Comparison of ENCODE assay signal across 11 cellular contexts in genomic region chr1:67261646-67262045, GRCh38. TPM values are rescaled to one million over a fixed set of nuclear protein-coding genes. Genes with fewer than 3 reads are reported as not detected.
DNase-seq lines count a peak whose midpoint lies in the region; ATAC-seq and TF ChIP-seq lines count a peak whose summit lies in the region.
"Had no signal": no experiment of that assay in that cellular context is flagged by ENCODE, and none has a peak within 500 bp of the region (broad histone marks: within the 10 kb centered on the region; RNA-seq: fewer than 3 reads in every experiment).

No MANE protein-coding gene starts in this region.

- intact Hi-C loops in natural killer cell (cut with micrococcal nuclease), result loop anchor here (5.0 kb wide), 1 partner anchor 34 kb away; no protein-coding TSS in a partner anchor

- in situ Hi-C loops in KBM-7 (cut with MboI; ENCODE audit: low pct_unique_long_range_greater_than_20kb, low sequenced_read_pairs), result no loop called here

- DNase-seq in DND-41, result peak; percentile 21
- DNase-seq in KBM-7, result peak; percentile 36
- no peak for DNase-seq in natural killer cell
- DNase-seq in Kasumi-1 (lab: John Stamatoyannopoulos, UW), result no peak
- no peak for DNase-seq in NCI-H2171 (lab: John Stamatoyannopoulos, UW)
- DNase-seq in kidney tubule cell (ENCODE audit: low spot score), result no peak
- DNase-seq: left lung, sigmoid colon had no signal

- no peak overlapping the region for H3K9ac ChIP-seq in DND-41 (ENCODE audit: low read depth, low read length)

- peaks cover 31% of the 10 kb centered on the region for H3K4me1 Mint-ChIP-seq in activated naive CD4-positive, alpha-beta T cell treated with anti-CD3 and anti-CD28 coated beads, Interleukin-2, amount 50 U/mL, for 24 hours
- H3K4me1 Mint-ChIP-seq in natural killer cell, result peaks cover 40 to 41% of the 10 kb centered on the region in 2 donors

- no peaks in the 10 kb centered on the region for H3K36me3 Mint-ChIP-seq in activated naive CD4-positive, alpha-beta T cell treated with anti-CD3 and anti-CD28 coated beads, Interleukin-2, amount 50 U/mL, for 24 hours
- no peaks in the 10 kb centered on the region for H3K36me3 Mint-ChIP-seq in natural killer cell

- no peak overlapping the region for H3K4me3 ChIP-seq in DND-41 (ENCODE audit: low read depth in 1 of 2, low read length in 2 of 2)
- H3K4me3 ChIP-seq: left lung, sigmoid colon had no signal

- H3K4me1 ChIP-seq in DND-41 (ENCODE audit: insufficient read depth, low read length), result no peaks in the 10 kb centered on the region
- H3K4me1 ChIP-seq: left lung, sigmoid colon had no signal

- H3K27ac Mint-ChIP-seq in activated naive CD4-positive, alpha-beta T cell treated with anti-CD3 and anti-CD28 coated beads, Interleukin-2, amount 50 U/mL, for 24 hours, result peak overlapping the region; percentile 44
- H3K27ac Mint-ChIP-seq in natural killer cell, result peak overlapping the region; percentile 53 to 75
- H3K27ac Mint-ChIP-seq: effector memory CD8-positive, alpha-beta T cell had no signal

- no peaks in the 10 kb centered on the region for H3K36me3 ChIP-seq in DND-41 (ENCODE audit: insufficient read depth, low read length)
- H3K36me3 ChIP-seq: left lung, sigmoid colon had no signal

- H2AFZ ChIP-seq in DND-41 (ENCODE audit: low read depth, low read length), result no peak overlapping the region

- no peak overlapping the region for H3K4me3 Mint-ChIP-seq in activated naive CD4-positive, alpha-beta T cell treated with anti-CD3 and anti-CD28 coated beads, Interleukin-2, amount 50 U/mL, for 24 hours
- peak overlapping the region; percentile 43 for H3K4me3 Mint-ChIP-seq in natural killer cell
- H3K4me3 Mint-ChIP-seq: effector memory CD8-positive, alpha-beta T cell had no signal

- ATAC-seq in DND-41 (ENCODE audit: insufficient read depth, low read depth) (peak; percentile 67), natural killer cell (peak; percentile 50 to 69 (median 63)), HG02678 (IDR thresholded peaks at IDR 0.05; ENCODE audit: unreplicated experiment) (no peak)
- ATAC-seq: effector memory CD8-positive, alpha-beta T cell; left lung had no signal

- no peaks in the 10 kb centered on the region for H3K9me3 Mint-ChIP-seq in activated naive CD4-positive, alpha-beta T cell treated with anti-CD3 and anti-CD28 coated beads, Interleukin-2, amount 50 U/mL, for 24 hours
- no peaks in the 10 kb centered on the region for H3K9me3 Mint-ChIP-seq in natural killer cell
- H3K9me3 Mint-ChIP-seq: effector memory CD8-positive, alpha-beta T cell had no signal

- H3K27me3 ChIP-seq in DND-41 (ENCODE audit: insufficient read depth, low read length, poor library complexity), result no peaks in the 10 kb centered on the region
- H3K27me3 ChIP-seq: left lung, sigmoid colon had no signal

- no peak overlapping the region for H3K4me2 ChIP-seq in DND-41 (ENCODE audit: insufficient read depth, low read length)

- H3K27me3 Mint-ChIP-seq in activated naive CD4-positive, alpha-beta T cell treated with anti-CD3 and anti-CD28 coated beads, Interleukin-2, amount 50 U/mL, for 24 hours, result no peaks in the 10 kb centered on the region
- no peaks in the 10 kb centered on the region for H3K27me3 Mint-ChIP-seq in natural killer cell (ENCODE audit: low read depth in 2 of 2)
- H3K27me3 Mint-ChIP-seq: effector memory CD8-positive, alpha-beta T cell had no signal

- no peak overlapping the region for H3K27ac ChIP-seq in DND-41 (ENCODE audit: low read length)
- H3K27ac ChIP-seq: left lung, sigmoid colon had no signal

- TF ChIP-seq CTCF in DND-41 (IDR thresholded peaks at IDR 0.05; ENCODE audit: borderline replicate concordance, extremely low read depth, low read length, poor library complexity, severe bottlenecking), result peak; percentile 22
- TF ChIP-seq CTCF in natural killer cell (IDR thresholded peaks at IDR 0.05), result peak; percentile 23

- no peaks in the 10 kb centered on the region for H3K9me3 ChIP-seq in DND-41 (ENCODE audit: insufficient read depth, low read length, severe bottlenecking)
- H3K9me3 ChIP-seq: left lung, sigmoid colon had no signal

- H4K20me1 ChIP-seq in DND-41 (ENCODE audit: insufficient read depth, low read length), result no peaks in the 10 kb centered on the region

- H3K79me2 ChIP-seq in DND-41 (ENCODE audit: insufficient read depth, low read length), result no peaks in the 10 kb centered on the region

RNA-seq across cellular contexts. Expression of gene IL12RB2, which starts 46.0 kb away (rescaled TPM):
- 10 to 100 TPM; 18.2 to 51.2 (median 24.8) TPM for total RNA-seq in natural killer cell

Comparison
In these comparisons a context has a peak if more than half of its experiments do, and no peak if none do; other contexts are left out.
1. DNase-seq: peak in DND-41 (single experiment) and KBM-7 (single experiment); none in natural killer cell (single experiment), Kasumi-1 (0 of 2), NCI-H2171 (single experiment) and kidney tubule cell (single experiment).